Comparison of ENCODE assay signal across 18 cellular contexts in genomic region chr3:10534066-10534465, GRCh38. TPM values are rescaled to one million over a fixed set of nuclear protein-coding genes. Genes with fewer than 3 reads are reported as not detected.
DNase-seq lines count a peak whose midpoint lies in the region; ATAC-seq and TF ChIP-seq lines count a peak whose summit lies in the region.
"Had no signal": no experiment of that assay in that cellular context is flagged by ENCODE, and none has a peak within 500 bp of the region (broad histone marks: within the 10 kb centered on the region; RNA-seq: fewer than 3 reads in every experiment).

No MANE protein-coding gene starts in this region.

- peaks cover 1% of the 10 kb centered on the region for H3K9me3 Mint-ChIP-seq in activated naive CD8-positive, alpha-beta T cell treated with anti-CD3 and anti-CD28 coated beads, Interleukin-2, amount 50 U/mL, for 24 hours
- H3K9me3 Mint-ChIP-seq in natural killer cell treated with Interleukin-12 subunit alpha and Interleukin-12 subunit beta and Interleukin-15 and Interleukin-18, amount 100 ng/mL, for 72 hours: no peaks in the 10 kb centered on the region

- no peaks in the 10 kb centered on the region for H3K36me3 ChIP-seq in suprapubic skin
- H3K36me3 ChIP-seq in tibial artery: no peaks in the 10 kb centered on the region

- TF ChIP-seq CTCF in suprapubic skin (IDR thresholded peaks at IDR 0.05) (no peak), tibial artery (IDR thresholded peaks at IDR 0.05) (no peak)

- no peaks in the 10 kb centered on the region for H3K36me3 Mint-ChIP-seq in activated naive CD8-positive, alpha-beta T cell treated with anti-CD3 and anti-CD28 coated beads, Interleukin-2, amount 50 U/mL, for 24 hours (ENCODE audit: low read depth)
- H3K36me3 Mint-ChIP-seq in natural killer cell treated with Interleukin-12 subunit alpha and Interleukin-12 subunit beta and Interleukin-15 and Interleukin-18, amount 100 ng/mL, for 72 hours: peaks cover 4% of the 10 kb centered on the region

- no peak overlapping the region for H3K4me3 ChIP-seq in suprapubic skin
- H3K4me3 ChIP-seq in tibial artery: no peak overlapping the region

- WGBS in suprapubic skin: 83% methylated on average over 4 of the region's 4 CpGs

- H3K27ac ChIP-seq in suprapubic skin (no peak overlapping the region), tibial artery (no peak overlapping the region)
- H3K27ac ChIP-seq: KMS-11 had no signal

- peaks cover 3% of the 10 kb centered on the region for H3K4me1 Mint-ChIP-seq in activated naive CD8-positive, alpha-beta T cell treated with anti-CD3 and anti-CD28 coated beads, Interleukin-2, amount 50 U/mL, for 24 hours
- H3K4me1 Mint-ChIP-seq in natural killer cell treated with Interleukin-12 subunit alpha and Interleukin-12 subunit beta and Interleukin-15 and Interleukin-18, amount 100 ng/mL, for 72 hours (ENCODE audit: low read depth in 2 of 2): no peaks in the 10 kb centered on the region
- H3K4me1 Mint-ChIP-seq: B cell had no signal

- ATAC-seq in activated naive CD8-positive, alpha-beta T cell treated with anti-CD3 and anti-CD28 coated beads, Interleukin-2, amount 50 U/mL, for 24 hours: peak; percentile 9
- peak; percentile 13 to 40 for ATAC-seq in natural killer cell treated with Interleukin-12 subunit alpha and Interleukin-12 subunit beta and Interleukin-15 and Interleukin-18, amount 100 ng/mL, for 72 hours
- no peak for ATAC-seq in GM19452 (IDR thresholded peaks at IDR 0.05; ENCODE audit: unreplicated experiment)

- intact Hi-C loops in tibial artery (cut with DNase I; ENCODE audit: low total_unique reads): no loop called here

- TF ChIP-seq POLR2A in suprapubic skin (IDR thresholded peaks at IDR 0.05): no peak

- H3K9me3 ChIP-seq in suprapubic skin (no peaks in the 10 kb centered on the region), tibial artery (no peaks in the 10 kb centered on the region)

- DNase-seq in activated CD8-positive, alpha-beta memory T cell treated with anti-CD3 and anti-CD28 coated beads for 24 hours: peak; percentile 37
- DNase-seq in activated CD8-positive, alpha-beta memory T cell treated with anti-CD3 and anti-CD28 coated beads, Interleukin-2, amount 50 U/mL, for 4 hours: no peak
- DNase-seq in activated naive CD8-positive, alpha-beta T cell treated with anti-CD3 and anti-CD28 coated beads, Interleukin-2, amount 50 U/mL, for 24 hours: no peak
- DNase-seq in natural killer cell treated with Interleukin-12 subunit alpha and Interleukin-12 subunit beta and Interleukin-15 and Interleukin-18, amount 100 ng/mL, for 72 hours (ENCODE audit: low spot score): no peak
- DNase-seq in suprapubic skin (ENCODE audit: low spot score in 2 of 2): peak; percentile 21 to 67
- DNase-seq in tibial artery: no peak
- no peak for DNase-seq in cerebellum (ENCODE audit: low spot score)
- DNase-seq: COR-L47, MV-4-11, NCI-H187, NCI-H2107, NCI-H2227 treated with DMSO at 0.1 percent for 48 hours, NCI-H510A treated with DMSO at 0.1 percent for 48 hours, NCI-H82 had no signal

- H3K27me3 ChIP-seq in suprapubic skin (no peaks in the 10 kb centered on the region), tibial artery (peaks cover 0 to 4% of the 10 kb centered on the region in 2 donors)

- H3K4me1 ChIP-seq in suprapubic skin (no peaks in the 10 kb centered on the region), tibial artery (no peaks in the 10 kb centered on the region)

- peaks cover 19% of the 10 kb centered on the region for H3K27me3 Mint-ChIP-seq in activated naive CD8-positive, alpha-beta T cell treated with anti-CD3 and anti-CD28 coated beads, Interleukin-2, amount 50 U/mL, for 24 hours
- peaks cover 24 to 52% of the 10 kb centered on the region in 2 donors for H3K27me3 Mint-ChIP-seq in natural killer cell treated with Interleukin-12 subunit alpha and Interleukin-12 subunit beta and Interleukin-15 and Interleukin-18, amount 100 ng/mL, for 72 hours

- H3K4me3 Mint-ChIP-seq in activated naive CD8-positive, alpha-beta T cell treated with anti-CD3 and anti-CD28 coated beads, Interleukin-2, amount 50 U/mL, for 24 hours: no peak overlapping the region
- no peak overlapping the region for H3K4me3 Mint-ChIP-seq in natural killer cell treated with Interleukin-12 subunit alpha and Interleukin-12 subunit beta and Interleukin-15 and Interleukin-18, amount 100 ng/mL, for 72 hours
- H3K4me3 Mint-ChIP-seq: B cell had no signal

- no peak for TF ChIP-seq EP300 in suprapubic skin (IDR thresholded peaks at IDR 0.05)

- no peak overlapping the region for H3K27ac Mint-ChIP-seq in activated naive CD8-positive, alpha-beta T cell treated with anti-CD3 and anti-CD28 coated beads, Interleukin-2, amount 50 U/mL, for 24 hours
- H3K27ac Mint-ChIP-seq in natural killer cell treated with Interleukin-12 subunit alpha and Interleukin-12 subunit beta and Interleukin-15 and Interleukin-18, amount 100 ng/mL, for 72 hours: no peak overlapping the region
- H3K27ac Mint-ChIP-seq: B cell had no signal

RNA-seq across cellular contexts. Expression of gene ATP2B2, which starts 28.7 kb away (rescaled TPM):
- not detected for total RNA-seq in natural killer cell treated with Interleukin-12 subunit alpha and Interleukin-12 subunit beta and Interleukin-15 and Interleukin-18, amount 100 ng/mL, for 72 hours
- total RNA-seq in suprapubic skin (1 to 10 TPM in 2 of 4 donors, under 1 TPM in 1, not detected in 1; 0.86 to 2.2 (median 1.0) TPM), cerebellum (72.1 TPM)
- total RNA-seq: B cell, HT-29 had no signal

Comparison
In these comparisons a context has a peak if more than half of its experiments do, and no peak if none do; other contexts are left out.
1. DNase-seq: peak in activated CD8-positive, alpha-beta memory T cell treated with anti-CD3 and anti-CD28 coated beads for 24 hours (single experiment) and suprapubic skin (2 of 2); none in activated CD8-positive, alpha-beta memory T cell treated with anti-CD3 and anti-CD28 coated beads, Interleukin-2, amount 50 U/mL, for 4 hours (single experiment), activated naive CD8-positive, alpha-beta T cell treated with anti-CD3 and anti-CD28 coated beads, Interleukin-2, amount 50 U/mL, for 24 hours (single experiment), natural killer cell treated with Interleukin-12 subunit alpha and Interleukin-12 subunit beta and Interleukin-15 and Interleukin-18, amount 100 ng/mL, for 72 hours (single experiment), tibial artery (0 of 2) and cerebellum (single experiment).
2. RNA of gene ATP2B2, which starts 28.7 kb away (total RNA-seq): 72.1 TPM in cerebellum (single experiment); 0.86 to 2.2 TPM in suprapubic skin and not detected in natural killer cell treated with Interleukin-12 subunit alpha and Interleukin-12 subunit beta and Interleukin-15 and Interleukin-18, amount 100 ng/mL, for 72 hours; every median in the first group is over 10 times any median in the second.